In genomic region chr11:13290221-13290980, GRCh38 we compare ENCODE assay signal across 22 cellular contexts. TPM values are rescaled to one million over a fixed set of nuclear protein-coding genes. Genes with fewer than 3 reads are reported as not detected.
DNase-seq lines count a peak whose midpoint lies in the region; ATAC-seq and TF ChIP-seq lines count a peak whose summit lies in the region.
"Had no signal": no experiment of that assay in that cellular context is flagged by ENCODE, and none has a peak within 500 bp of the region (broad histone marks: within the 10 kb centered on the region; RNA-seq: fewer than 3 reads in every experiment).

No MANE protein-coding gene starts in this region.

- H3K27ac Mint-ChIP-seq in activated CD4-positive, alpha-beta T cell treated with anti-CD3 and anti-CD28 coated beads, Interleukin-2, amount 10 ng/mL, durations not matched to agents 24 days and 14 days = peak overlapping the region; percentile 29
- H3K27ac Mint-ChIP-seq in CD8-positive, alpha-beta memory T cell = peak overlapping the region in 5 of 8 donors; percentile 14 to 80 (median 36)
- H3K27ac Mint-ChIP-seq: HFFc6, IgD-negative memory B cell had no signal

- no peaks in the 10 kb centered on the region for H3K36me3 ChIP-seq in CD8-positive, alpha-beta memory T cell (ENCODE audit: insufficient read depth, low read length)
- H3K36me3 ChIP-seq in RWPE2 (ENCODE audit: low read depth) (no peaks in the 10 kb centered on the region), A673 (ENCODE audit: insufficient read depth, low read length, poor library complexity, severe bottlenecking) (no peaks in the 10 kb centered on the region)

- no peak overlapping the region for H3K27ac ChIP-seq in CD8-positive, alpha-beta memory T cell (ENCODE audit: low read depth, low read length)
- H3K27ac ChIP-seq in RWPE2 (ENCODE audit: poor library complexity, severe bottlenecking) (no peak overlapping the region), foreskin keratinocyte (no peak overlapping the region), A673 (ENCODE audit: low read depth, low read length, poor library complexity, severe bottlenecking) (no peak overlapping the region)
- H3K27ac ChIP-seq: C4-2B had no signal

- intact Hi-C loops in activated CD4-positive, alpha-beta T cell treated with anti-CD3 and anti-CD28 coated beads, Interleukin-2, amount 10 ng/mL, durations not matched to agents 24 days and 14 days (cut with micrococcal nuclease) = no loop called here
- intact Hi-C loops in A673 (cut with micrococcal nuclease; ENCODE audit: unreplicated experiment) = no loop called here

- ATAC-seq in RWPE2 (ENCODE audit: low read depth) = 0 out of 3 replicates have a peak, but pooled peaks have one; percentile 42
- ATAC-seq in foreskin keratinocyte = peak; percentile 37
- no peak for ATAC-seq in GM21619 (IDR thresholded peaks at IDR 0.05; ENCODE audit: unreplicated experiment)

- no peak for DNase-seq in activated CD4-positive, alpha-beta T cell treated with anti-CD3 and anti-CD28 coated beads, Interleukin-2, amount 10 ng/mL, durations not matched to agents 24 days and 14 days
- DNase-seq in activated CD4-positive, alpha-beta T cell treated with anti-CD3 and anti-CD28 coated beads for 4 hours = no peak
- DNase-seq in CD8-positive, alpha-beta memory T cell = no peak
- DNase-seq in RWPE2 (ENCODE audit: low spot score) = no peak
- peak in 1 of 2 donors; percentile 59 for DNase-seq in foreskin keratinocyte
- no peak for DNase-seq in NK-92 treated with Interleukin-12 subunit alpha and Interleukin-12 subunit beta, amount 100 ng/mL, for 24 hours (lab: John Stamatoyannopoulos, UW)
- DNase-seq in A673 (ENCODE audit: low spot score) = no peak
- DNase-seq: 8988T, DMS53, GF-D8, H7, HFFc6, NCI-H1048, NCI-H1417 treated with DMSO at 0.1 percent for 48 hours, NCI-H187, NCI-H446, NCI-H748 treated with DMSO at 0.1 percent for 48 hours, Right ventricle myocardium superior had no signal

- peaks cover 49% of the 10 kb centered on the region for H3K4me1 ChIP-seq in CD8-positive, alpha-beta memory T cell (ENCODE audit: insufficient read depth, low read length)
- H3K4me1 ChIP-seq in RWPE2 (ENCODE audit: insufficient read depth, poor library complexity, severe bottlenecking) (peaks cover 12% of the 10 kb centered on the region), foreskin keratinocyte (peaks cover 7% of the 10 kb centered on the region), A673 (ENCODE audit: insufficient read depth, low read length, poor library complexity, severe bottlenecking) (no peaks in the 10 kb centered on the region)

- H3K4me1 Mint-ChIP-seq in activated CD4-positive, alpha-beta T cell treated with anti-CD3 and anti-CD28 coated beads, Interleukin-2, amount 10 ng/mL, durations not matched to agents 24 days and 14 days = peaks cover 56% of the 10 kb centered on the region
- peaks cover 67 to 93% (median 89%) of the 10 kb centered on the region in 3 donors for H3K4me1 Mint-ChIP-seq in CD8-positive, alpha-beta memory T cell

- peaks cover 10% of the 10 kb centered on the region for H3K36me3 Mint-ChIP-seq in activated CD4-positive, alpha-beta T cell treated with anti-CD3 and anti-CD28 coated beads, Interleukin-2, amount 10 ng/mL, durations not matched to agents 24 days and 14 days (ENCODE audit: low read depth)
- H3K36me3 Mint-ChIP-seq in CD8-positive, alpha-beta memory T cell = peaks cover 0 to 7% (median 0%) of the 10 kb centered on the region in 3 donors

- H3K27me3 Mint-ChIP-seq in activated CD4-positive, alpha-beta T cell treated with anti-CD3 and anti-CD28 coated beads, Interleukin-2, amount 10 ng/mL, durations not matched to agents 24 days and 14 days = no peaks in the 10 kb centered on the region
- no peaks in the 10 kb centered on the region for H3K27me3 Mint-ChIP-seq in CD8-positive, alpha-beta memory T cell
- H3K27me3 Mint-ChIP-seq: IgD-negative memory B cell had no signal

- H3K9me3 ChIP-seq in CD8-positive, alpha-beta memory T cell (ENCODE audit: low read length) = no peaks in the 10 kb centered on the region
- no peaks in the 10 kb centered on the region for H3K9me3 ChIP-seq in RWPE2 (ENCODE audit: severe bottlenecking)
- H3K9me3 ChIP-seq in A673 (ENCODE audit: low read depth, low read length, poor library complexity, severe bottlenecking) = no peaks in the 10 kb centered on the region

- CTCF ChIA-PET in CD8-positive, alpha-beta memory T cell (lab: Charles Lee) = interaction anchor here (2.7 kb wide), 1 partner anchor 11 kb away, joined by 9 read pairs; no protein-coding TSS in a partner anchor
- CTCF ChIA-PET in A673 (lab: Charles Lee) = no interaction called here

- no peak overlapping the region for H3K4me3 Mint-ChIP-seq in activated CD4-positive, alpha-beta T cell treated with anti-CD3 and anti-CD28 coated beads, Interleukin-2, amount 10 ng/mL, durations not matched to agents 24 days and 14 days
- peak overlapping the region in 5 of 7 donors; percentile 1 to 47 (median 23) for H3K4me3 Mint-ChIP-seq in CD8-positive, alpha-beta memory T cell
- H3K4me3 Mint-ChIP-seq: HFFc6, IgD-negative memory B cell had no signal

- no peak overlapping the region for H3K4me3 ChIP-seq in CD8-positive, alpha-beta memory T cell (ENCODE audit: low read length)
- H3K4me3 ChIP-seq in RWPE2 (ENCODE audit: severe bottlenecking) = no peak overlapping the region
- H3K4me3 ChIP-seq in A673 (ENCODE audit: low read depth, low read length, poor library complexity, severe bottlenecking) = no peak overlapping the region

- no peaks in the 10 kb centered on the region for H3K27me3 ChIP-seq in CD8-positive, alpha-beta memory T cell (ENCODE audit: insufficient read depth, low read length, poor library complexity, severe bottlenecking)
- H3K27me3 ChIP-seq in RWPE2 (ENCODE audit: insufficient read depth, poor library complexity, severe bottlenecking) = no peaks in the 10 kb centered on the region
- H3K27me3 ChIP-seq in foreskin keratinocyte = no peaks in the 10 kb centered on the region
- no peaks in the 10 kb centered on the region for H3K27me3 ChIP-seq in A673 (replicated peaks; ENCODE audit: insufficient read depth, low read depth, low read length, poor library complexity)

- POLR2A ChIA-PET in CD8-positive, alpha-beta memory T cell (lab: Charles Lee) = no interaction called here
- POLR2A ChIA-PET in A673 (lab: Charles Lee; ENCODE audit: low non-redundant PET) = no interaction called here

- peaks cover 5% of the 10 kb centered on the region for H3K9me3 Mint-ChIP-seq in activated CD4-positive, alpha-beta T cell treated with anti-CD3 and anti-CD28 coated beads, Interleukin-2, amount 10 ng/mL, durations not matched to agents 24 days and 14 days
- no peaks in the 10 kb centered on the region for H3K9me3 Mint-ChIP-seq in CD8-positive, alpha-beta memory T cell
- H3K9me3 Mint-ChIP-seq: HFFc6, IgD-negative memory B cell had no signal

- no TSS peak for BruUV-seq in A673 (replicated peaks; lab: Mats Ljungman, UMichigan)

- TF ChIP-seq CTCF in RWPE2 (IDR thresholded peaks at IDR 0.05; ENCODE audit: poor library complexity, severe bottlenecking) (no peak), foreskin keratinocyte (conservative IDR thresholded peaks at IDR 0.05) (no peak), A673 (conservative IDR thresholded peaks at IDR 0.05; ENCODE audit: low read depth, low read length) (no peak)

RNA-seq across cellular contexts. Expression of gene BMAL1, which starts 12.8 kb away (rescaled TPM):
- total RNA-seq in activated CD4-positive, alpha-beta T cell treated with anti-CD3 and anti-CD28 coated beads, Interleukin-2, amount 10 ng/mL, durations not matched to agents 24 days and 14 days = 22.2 and 22.4 TPM in 2 replicates
- total RNA-seq in CD8-positive, alpha-beta memory T cell = 10 to 100 TPM; 25.2 to 29.4 TPM
- polyA plus RNA-seq in CD8-positive, alpha-beta memory T cell = 29.2 TPM
- 17.6 and 28.7 TPM in 2 replicates for total RNA-seq in foreskin keratinocyte
- 12.1 and 16.6 TPM in 2 replicates for polyA plus RNA-seq in foreskin keratinocyte
- 3.2 and 3.6 TPM in 2 replicates for total RNA-seq in A673 (2021)
- total RNA-seq: OCI-LY7 had no signal
